In genomic region chr21:19228241-19228640, GRCh38 we compare ENCODE assay signal across 16 cellular contexts.
"Had no signal": no experiment of that assay in that cellular context is flagged by ENCODE, and none has a peak within 500 bp of the region (broad histone marks: within the 10 kb centered on the region; RNA-seq: fewer than 3 reads in every experiment).

No MANE protein-coding gene starts in this region.

- H3K27me3 ChIP-seq: body of pancreas, neutrophil, right atrium auricular region, tibial nerve, vagina had no signal

- H3K36me3 ChIP-seq: lower lobe of right lung, neutrophil, right atrium auricular region, tibial nerve, vagina had no signal

- ATAC-seq: body of pancreas; effector memory CD8-positive, alpha-beta T cell; lower lobe of right lung; stimulated activated memory B cell treated with anti-CD40 and anti-IgM and Interleukin-4, amounts not matched to agents 10 μg/mL and 1 μg/mL and 100 μg/mL, for 72 hours had no signal

- H3K4me3 ChIP-seq: body of pancreas, lower lobe of right lung, right atrium auricular region, tibial nerve, vagina had no signal

- H3K27ac ChIP-seq: body of pancreas, lower lobe of right lung, neutrophil, right atrium auricular region, tibial nerve, vagina had no signal

- FAIRE-seq: small intestine, TTC549 had no signal

- DNase-seq: activated B cell treated with CpG ODN at 0.5 μM for 24 hours; activated CD4-positive, alpha-beta T cell treated with anti-CD3 and anti-CD28 coated beads, Interleukin-2, amount 10 ng/mL, durations not matched to agents 24 days and 14 days; activated naive CD4-positive, alpha-beta T cell treated with Interleukin-2 at 50 U/mL for 16 hours; body of pancreas; effector memory CD8-positive, alpha-beta T cell; kidney glomerular epithelial cell; lower lobe of right lung; naive B cell; posterior cingulate gyrus; small intestine had no signal

- H3K4me1 ChIP-seq: body of pancreas, lower lobe of right lung, right atrium auricular region, tibial nerve, vagina had no signal

- H3K9me3 ChIP-seq: body of pancreas, lower lobe of right lung, neutrophil, right atrium auricular region, vagina had no signal
